In genomic region chr5:142012186-142012785, GRCh38 we compare ENCODE assay signal across 8 cellular contexts. TPM values are rescaled to one million over a fixed set of nuclear protein-coding genes. Genes with fewer than 3 reads are reported as not detected.
DNase-seq lines count a peak whose midpoint lies in the region; ATAC-seq, FAIRE-seq and TF ChIP-seq lines count a peak whose summit lies in the region.

No MANE protein-coding gene starts in this region.

- H3K36me3 ChIP-seq in ES-I3 (ENCODE audit: insufficient read depth, low read length) = peaks cover 11% of the 10 kb centered on the region
- H3K36me3 ChIP-seq in muscle layer of duodenum (ENCODE audit: control insufficient read depth in 1 of 2, insufficient read depth in 2 of 2, low read length in 2 of 2) = peaks cover 5 to 8% of the 10 kb centered on the region in 2 donors
- H3K36me3 ChIP-seq in stomach = peaks cover 0 to 17% (median 14%) of the 10 kb centered on the region in 4 donors

- peaks cover 9% of the 10 kb centered on the region for H3K36me3 Mint-ChIP-seq in activated CD8-positive, alpha-beta memory T cell treated with anti-CD3 and anti-CD28 coated beads, Interleukin-2, amount 10 ng/mL, durations not matched to agents 7 days and 5 days

- no peak for TF ChIP-seq POLR2A in stomach (IDR thresholded peaks at IDR 0.05)
- no peak for TF ChIP-seq POLR2A in GM12891 (IDR thresholded peaks at IDR 0.05; ENCODE audit: low read depth, low read length)

- H3K4me3 ChIP-seq in muscle layer of duodenum (ENCODE audit: low read depth in 1 of 2, low read length in 2 of 2) (peak overlapping the region; percentile 87 to 93), stomach (peak overlapping the region; percentile 69 to 79 (median 72))

- no peak for TF ChIP-seq EP300 in stomach (IDR thresholded peaks at IDR 0.05)

- intact Hi-C loops in stomach (cut with DNase I; ENCODE audit: low total_unique reads) = loop anchor here (10.0 kb wide), 1 partner anchor 133 kb away; no protein-coding TSS in a partner anchor

- H3K27me3 Mint-ChIP-seq in activated CD8-positive, alpha-beta memory T cell treated with anti-CD3 and anti-CD28 coated beads, Interleukin-2, amount 10 ng/mL, durations not matched to agents 7 days and 5 days = peaks cover 14% of the 10 kb centered on the region

- DNase-seq in NCI-H1694 (lab: John Stamatoyannopoulos, UW) = peak; percentile 48
- peak; percentile 60 for DNase-seq in activated CD8-positive, alpha-beta memory T cell treated with anti-CD3 and anti-CD28 coated beads, Interleukin-2, amount 10 ng/mL, durations not matched to agents 7 days and 5 days
- no peak for DNase-seq in epithelial cell of prostate (ENCODE audit: low read depth, low spot score)
- peak; percentile 43 for DNase-seq in stomach
- DNase-seq in GM12891 (ENCODE audit: insufficient read length, low spot score) = no peak

- no peaks in the 10 kb centered on the region for H3K27me3 ChIP-seq in muscle layer of duodenum (ENCODE audit: low read depth, low read length)
- H3K27me3 ChIP-seq in stomach = no peaks in the 10 kb centered on the region

- H3K9ac ChIP-seq in ES-I3 (ENCODE audit: low read depth, low read length) = peak overlapping the region; percentile 69

- CTCF ChIA-PET in activated CD8-positive, alpha-beta memory T cell treated with anti-CD3 and anti-CD28 coated beads, Interleukin-2, amount 10 ng/mL, durations not matched to agents 7 days and 5 days (lab: Charles Lee) = interaction anchor here (0.8 to 7.7 kb wide), 17 partner anchors 13 to 320 kb away, joined by 3 to 72 read pairs (median 5); partner anchors contain the start of genes NDFIP1 and RNF14

- H3K4me1 ChIP-seq in ES-I3 (ENCODE audit: insufficient read depth, low read length) (no peaks in the 10 kb centered on the region; the same call in 1 of the 2 replicates), muscle layer of duodenum (ENCODE audit: control insufficient read depth in 1 of 2, insufficient read depth in 2 of 2, low read length in 2 of 2) (peaks cover 4 to 15% of the 10 kb centered on the region in 2 donors), stomach (peaks cover 12 to 47% (median 25%) of the 10 kb centered on the region in 4 donors)

- FAIRE-seq in GM12891 (lab: Jason Lieb, UNC) = no peak

- WGBS in stomach, 5 donors = 8 to 12% (median 10%) methylated on average over 18 of the region's 18 CpGs

- H3K27ac Mint-ChIP-seq in activated CD8-positive, alpha-beta memory T cell treated with anti-CD3 and anti-CD28 coated beads, Interleukin-2, amount 10 ng/mL, durations not matched to agents 7 days and 5 days = no peak overlapping the region

- H3K9me3 ChIP-seq in ES-I3 (ENCODE audit: control insufficient read depth, insufficient read depth, low read length) (no peaks in the 10 kb centered on the region), muscle layer of duodenum (ENCODE audit: control insufficient read depth in 1 of 2, low read length in 2 of 2) (no peaks in the 10 kb centered on the region), stomach (no peaks in the 10 kb centered on the region)

- H3K4me1 Mint-ChIP-seq in activated CD8-positive, alpha-beta memory T cell treated with anti-CD3 and anti-CD28 coated beads, Interleukin-2, amount 10 ng/mL, durations not matched to agents 7 days and 5 days = peaks cover 57% of the 10 kb centered on the region

- H3K9me3 Mint-ChIP-seq in activated CD8-positive, alpha-beta memory T cell treated with anti-CD3 and anti-CD28 coated beads, Interleukin-2, amount 10 ng/mL, durations not matched to agents 7 days and 5 days (ENCODE audit: low read depth) = no peaks in the 10 kb centered on the region

- no peak for ATAC-seq in activated CD8-positive, alpha-beta memory T cell treated with anti-CD3 and anti-CD28 coated beads, Interleukin-2, amount 10 ng/mL, durations not matched to agents 7 days and 5 days
- ATAC-seq in GM19467 (IDR thresholded peaks at IDR 0.05; ENCODE audit: unreplicated experiment) = no peak

- peak in 3 of 7 experiments; percentile 4 to 25 (median 12) for TF ChIP-seq CTCF in stomach (IDR thresholded peaks at IDR 0.05)

- H3K27ac ChIP-seq in epithelial cell of prostate = peak overlapping the region; percentile 50
- H3K27ac ChIP-seq in muscle layer of duodenum (ENCODE audit: low read length) = peak overlapping the region; percentile 90
- H3K27ac ChIP-seq in stomach = peak overlapping the region; percentile 59 to 92 (median 90)

- peak overlapping the region; percentile 60 for H3K4me3 Mint-ChIP-seq in activated CD8-positive, alpha-beta memory T cell treated with anti-CD3 and anti-CD28 coated beads, Interleukin-2, amount 10 ng/mL, durations not matched to agents 7 days and 5 days

TF ChIP-seq in GM12891, 5 proteins besides CTCF, POLR2A, EP300 and RAD21:
- no peak for TF ChIP-seq PAX5 (IDR thresholded peaks at IDR 0.05; ENCODE audit: insufficient read depth, low read length, severe bottlenecking)
- no peak for TF ChIP-seq TAF1 (IDR thresholded peaks at IDR 0.05; ENCODE audit: low read depth, low read length)
- TF ChIP-seq POLR2AphosphoS5 (IDR thresholded peaks at IDR 0.05; ENCODE audit: low read depth, low read length) = no peak
- TF ChIP-seq POU2F2 (IDR thresholded peaks at IDR 0.05; ENCODE audit: low read depth, low read length) = no peak
- no peak for TF ChIP-seq SPI1 (IDR thresholded peaks at IDR 0.05; ENCODE audit: low read depth, low read length)

RNA-seq across cellular contexts. Expression of gene GNPDA1, which starts 0.5 kb away (rescaled TPM):
- 10 to 100 TPM in 1 of 2 experiments, 1 to 10 TPM in 1; 7.7 to 10.0 TPM for total RNA-seq in activated CD8-positive, alpha-beta memory T cell treated with anti-CD3 and anti-CD28 coated beads, Interleukin-2, amount 10 ng/mL, durations not matched to agents 7 days and 5 days
- 10 to 100 TPM in 2 of 5 donors, 1 to 10 TPM in 3; 2.7 to 14.1 (median 5.8) TPM for total RNA-seq in stomach
- 10 to 100 TPM; 11.9 to 18.9 (median 12.2) TPM for polyA plus RNA-seq in stomach
- polyA plus RNA-seq in GM12891 (2012; ENCODE audit: low read depth, missing spikeins) = 8.6 TPM

RNA-seq across cellular contexts. Expression of gene RNF14, which starts 43.4 kb away (rescaled TPM):
- total RNA-seq in activated CD8-positive, alpha-beta memory T cell treated with anti-CD3 and anti-CD28 coated beads, Interleukin-2, amount 10 ng/mL, durations not matched to agents 7 days and 5 days = 10 to 100 TPM; 23.8 to 28.2 TPM
- 10 to 100 TPM; 24.2 to 67.4 (median 43.2) TPM for total RNA-seq in stomach
- polyA plus RNA-seq in stomach = 10 to 100 TPM; 14.4 to 26.1 (median 25.5) TPM
- polyA plus RNA-seq in GM12891 (2012; ENCODE audit: low read depth, missing spikeins) = 20.1 TPM

RNA-seq across cellular contexts. Expression of gene PCDH12, which starts 54.3 kb away (rescaled TPM):
- total RNA-seq in activated CD8-positive, alpha-beta memory T cell treated with anti-CD3 and anti-CD28 coated beads, Interleukin-2, amount 10 ng/mL, durations not matched to agents 7 days and 5 days = under 1 TPM; 0.12 to 0.19 TPM
- total RNA-seq in stomach = 1 to 10 TPM; 1.2 to 7.0 (median 3.7) TPM
- under 1 TPM; 0.35 to 0.46 (median 0.37) TPM for polyA plus RNA-seq in stomach
- 0.04 TPM for polyA plus RNA-seq in GM12891 (2012; ENCODE audit: low read depth, missing spikeins)

Comparison
In these comparisons a context has a peak if more than half of its experiments do, and no peak if none do; other contexts are left out.
1. DNase-seq: peak in NCI-H1694 (single experiment), activated CD8-positive, alpha-beta memory T cell treated with anti-CD3 and anti-CD28 coated beads, Interleukin-2, amount 10 ng/mL, durations not matched to agents 7 days and 5 days (single experiment) and stomach (single experiment); none in epithelial cell of prostate (single experiment) and GM12891 (single experiment).
2. Peak in every context shown above with its lines, with median percentiles within 50 percentile points of each other: H3K27ac ChIP-seq.